ENCODE assay signal across 19 cellular contexts in the genomic region with DNA sequence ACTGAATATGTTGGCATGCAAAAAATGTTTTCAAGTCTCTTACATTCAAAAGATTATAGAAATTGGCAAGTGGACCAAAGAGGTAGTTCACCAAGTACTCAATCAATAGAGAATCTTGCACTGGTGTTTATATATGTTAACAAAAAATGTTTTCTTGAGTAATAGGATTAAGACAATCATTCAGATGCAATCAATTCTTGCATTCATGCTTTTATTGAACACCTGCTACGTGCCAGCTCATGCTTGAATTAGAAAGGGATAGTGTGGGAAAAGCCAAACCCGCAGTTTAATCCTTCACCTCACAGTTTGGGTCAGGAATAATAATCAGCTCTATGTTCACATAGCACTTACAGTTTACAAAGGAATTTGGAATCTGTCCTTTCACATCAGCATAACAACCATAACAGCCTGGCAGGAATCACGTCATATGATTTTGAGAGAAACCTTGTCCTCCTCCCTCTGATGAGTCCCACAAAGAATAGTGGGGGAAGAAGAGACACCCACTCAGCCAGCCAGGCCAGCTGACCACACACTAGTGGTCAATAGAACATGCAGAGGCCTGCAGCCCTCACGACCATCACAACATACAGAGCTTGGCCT. TPM values are rescaled to one million over a fixed set of nuclear protein-coding genes. Genes with fewer than 3 reads are reported as not detected.
"Had no signal": no experiment of that assay in that cellular context is flagged by ENCODE, and none has a peak within 500 bp of the region (broad histone marks: within the 10 kb centered on the region; RNA-seq: fewer than 3 reads in every experiment).

No MANE protein-coding gene starts in this region.

- DNase-seq: KBM-7, MV-4-11, NCI-H1048, NCI-H1105, NCI-H1417, NCI-H1436 treated with DMSO at 0.1 percent for 48 hours, NCI-H1694, NCI-H187 treated with DMSO at 0.1 percent for 48 hours, NCI-H2029 treated with DMSO at 0.1 percent for 48 hours, NCI-H2171 treated with DMSO at 0.1 percent for 48 hours, NCI-H345, NCI-H446 treated with DMSO at 0.1 percent for 48 hours, NCI-H510A treated with DMSO at 0.1 percent for 48 hours, NCI-H526, RPMI8226, SHP77 had no signal

- ATAC-seq: SK-N-SH treated with all-trans-retinoic acid at 6 μM for 48 hours had no signal

RNA-seq across cellular contexts. Expression of a gene that starts 36.8 kb away (rescaled TPM):
- total RNA-seq: HT-29, MCF 10A had no signal
